Comparison of ENCODE assay signal across 15 cellular contexts in the genomic region with DNA sequence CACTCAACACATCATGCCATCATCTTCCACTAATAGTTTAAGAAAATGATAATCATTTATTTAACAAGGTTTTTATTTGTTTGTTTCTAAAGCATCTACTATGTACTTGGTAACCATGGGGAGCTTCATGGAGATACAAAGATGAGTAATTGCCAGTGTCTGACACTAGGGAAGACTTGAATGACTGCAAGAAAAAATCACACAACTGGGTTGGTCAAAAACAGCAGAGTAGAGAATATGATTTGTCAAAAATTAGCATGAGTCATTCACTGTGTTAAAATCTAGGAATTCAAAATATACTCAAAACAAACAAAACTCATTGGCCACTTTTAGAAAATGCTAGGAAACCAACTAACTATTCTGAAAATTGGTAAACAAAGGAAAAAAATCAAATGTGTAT. TPM values are rescaled to one million over a fixed set of nuclear protein-coding genes. Genes with fewer than 3 reads are reported as not detected.
A peak's percentile ranks its signal among the peaks of the same experiment; 100 is the strongest.
DNase-seq lines count a peak whose midpoint lies in the region; ATAC-seq, FAIRE-seq and TF ChIP-seq lines count a peak whose summit lies in the region.
"Had no signal": no experiment of that assay in that cellular context is flagged by ENCODE, and none has a peak within 500 bp of the region (broad histone marks: within the 10 kb centered on the region; RNA-seq: fewer than 3 reads in every experiment).

No MANE protein-coding gene starts in this region.

- H3K36me3 ChIP-seq in PC-3 (ENCODE audit: low read depth, low read length), result no peaks in the 10 kb centered on the region
- H3K36me3 ChIP-seq in endothelial cell of umbilical vein (ENCODE audit: control insufficient read depth in 2 of 2, extremely low read depth in 1 of 2, insufficient read depth in 2 of 2, low read length in 2 of 2), result no peaks in the 10 kb centered on the region
- H3K36me3 ChIP-seq in mesenchymal stem cell (ENCODE audit: control insufficient read depth in 1 of 2, insufficient read depth in 2 of 2, low read depth in 1 of 2, low read length in 2 of 2), result no peaks in the 10 kb centered on the region
- H3K36me3 ChIP-seq: left ventricle myocardium inferior had no signal

- no peak overlapping the region for H3K18ac ChIP-seq in mesenchymal stem cell (ENCODE audit: low read depth in 1 of 2, low read length in 2 of 2)

- H2AFZ ChIP-seq in PC-3 (ENCODE audit: low read length), result no peak overlapping the region
- no peak overlapping the region for H2AFZ ChIP-seq in endothelial cell of umbilical vein (ENCODE audit: low read depth, low read length)
- no peak overlapping the region for H2AFZ ChIP-seq in mesenchymal stem cell (ENCODE audit: low read depth, low read length)

- peak overlapping the region; percentile 40 for H3K27ac ChIP-seq in PC-3 (ENCODE audit: low read length)
- no peak overlapping the region for H3K27ac ChIP-seq in endothelial cell of umbilical vein (ENCODE audit: insufficient read depth, low read depth, low read length)
- no peak overlapping the region for H3K27ac ChIP-seq in mesenchymal stem cell (ENCODE audit: low read length, poor library complexity, severe bottlenecking)
- H3K27ac ChIP-seq: left ventricle myocardium inferior had no signal

- H3K9ac ChIP-seq in PC-3 (ENCODE audit: low read length) (no peak overlapping the region), endothelial cell of umbilical vein (replicated peaks; ENCODE audit: extremely low read depth, insufficient read depth, low read length) (no peak overlapping the region), mesenchymal stem cell (ENCODE audit: low read length) (no peak overlapping the region)

- H3K4me3 ChIP-seq in PC-3 (ENCODE audit: low read length), result no peak overlapping the region
- H3K4me3 ChIP-seq in endothelial cell of umbilical vein (replicated peaks in 1 of 3; ENCODE audit: insufficient read depth in 1 of 3, low read depth in 1 of 3, low read length in 3 of 3), result no peak overlapping the region
- H3K4me3 ChIP-seq in mesenchymal stem cell (ENCODE audit: insufficient read depth in 1 of 2, low read depth in 1 of 2, low read length in 2 of 2), result no peak overlapping the region
- H3K4me3 ChIP-seq: left ventricle myocardium inferior had no signal

- H3F3A ChIP-seq in PC-3 (ENCODE audit: low read length, unreplicated experiment), result no peaks in the 10 kb centered on the region

- dilution Hi-C loops in endothelial cell of umbilical vein (cut with MboI; ENCODE audit: extremely low pct_ligation_motif_present, low sequenced_read_pairs), result no loop called here

- H4K91ac ChIP-seq in mesenchymal stem cell (ENCODE audit: low read length), result no peak overlapping the region

- no peaks in the 10 kb centered on the region for H3K9me1 ChIP-seq in endothelial cell of umbilical vein (replicated peaks; ENCODE audit: control insufficient read depth, extremely low read depth, insufficient read depth, low read length)

- no peaks in the 10 kb centered on the region for H3K9me2 ChIP-seq in PC-3 (replicated peaks; ENCODE audit: low read length)

- TF ChIP-seq CTCF in PC-3 (conservative IDR thresholded peaks at IDR 0.05; ENCODE audit: low read depth, low read length), result no peak
- no peak for TF ChIP-seq CTCF in endothelial cell of umbilical vein (IDR thresholded peaks at IDR 0.05; ENCODE audit: extremely low read depth in 1 of 2, insufficient read depth in 1 of 2, low read depth in 1 of 2, low read length in 2 of 2)

- H4K20me1 ChIP-seq in PC-3 (ENCODE audit: low read length), result no peaks in the 10 kb centered on the region
- no peaks in the 10 kb centered on the region for H4K20me1 ChIP-seq in endothelial cell of umbilical vein (replicated peaks; ENCODE audit: control insufficient read depth, extremely low read depth, insufficient read depth, low read length)

- peak; percentile 73 for ATAC-seq in PC-3
- ATAC-seq: natural killer cell, Panc1 had no signal

- H3K9me3 ChIP-seq in PC-3 (ENCODE audit: low read length) (no peaks in the 10 kb centered on the region), endothelial cell of umbilical vein (replicated peaks; ENCODE audit: control insufficient read depth, insufficient read depth, low read length) (no peaks in the 10 kb centered on the region), mesenchymal stem cell (ENCODE audit: control insufficient read depth, low read length) (no peaks in the 10 kb centered on the region)
- H3K9me3 ChIP-seq: left ventricle myocardium inferior had no signal

- H2BK120ac ChIP-seq in mesenchymal stem cell (ENCODE audit: low read depth, low read length), result no peak overlapping the region

- intact Hi-C loops in PC-3 (cut with micrococcal nuclease) (no loop called here), endothelial cell of umbilical vein (cut with micrococcal nuclease) (no loop called here)

- TF ChIP-seq POLR2A in endothelial cell of umbilical vein (IDR thresholded peaks at IDR 0.05; ENCODE audit: low read depth, low read length) (no peak), GM12891 (IDR thresholded peaks at IDR 0.05; ENCODE audit: low read depth, low read length) (no peak)

- H4K8ac ChIP-seq in mesenchymal stem cell (ENCODE audit: low read length), result no peak overlapping the region

- peak; percentile 12 for DNase-seq in Caki2 (ENCODE audit: low read depth)
- DNase-seq in PC-3, result peak; percentile 66
- no peak for DNase-seq in endothelial cell of umbilical vein (ENCODE audit: low read depth, low spot score)
- peak; percentile 59 for DNase-seq in mesenchymal stem cell
- DNase-seq in GM12891 (ENCODE audit: insufficient read length, low spot score), result no peak
- DNase-seq in Ammon's horn (ENCODE audit: low spot score), result no peak
- no peak for DNase-seq in amniotic stem cell (lab: John Stamatoyannopoulos, UW)
- no peak for DNase-seq in NCI-H146 (lab: John Stamatoyannopoulos, UW)
- DNase-seq: activated CD4-positive, alpha-beta memory T cell treated with anti-CD3 and anti-CD28 coated beads for 36 hours; erythroblast; left ventricle myocardium inferior; natural killer cell; substantia nigra had no signal

- no TSS peak for BruUV-seq in PC-3 (replicated peaks; lab: Mats Ljungman, UMichigan)
- no TSS peak for BruUV-seq in endothelial cell of umbilical vein (replicated peaks; lab: Mats Ljungman, UMichigan)

- no peak overlapping the region for H3K14ac ChIP-seq in mesenchymal stem cell (ENCODE audit: low read length in 2 of 2)

- H2AK5ac ChIP-seq in mesenchymal stem cell (ENCODE audit: low read length, severe bottlenecking), result no peak overlapping the region

- POLR2A ChIA-PET in PC-3 (lab: Charles Lee; ENCODE audit: unreplicated experiment) (no interaction called here), endothelial cell of umbilical vein (lab: Charles Lee) (no interaction called here)

- no peak overlapping the region for H3K4ac ChIP-seq in mesenchymal stem cell (ENCODE audit: low read depth in 1 of 2, low read length in 2 of 2)

- no peak overlapping the region for H2BK15ac ChIP-seq in mesenchymal stem cell (ENCODE audit: low read depth, poor library complexity, severe bottlenecking)

- FAIRE-seq in endothelial cell of umbilical vein (lab: Jason Lieb, UNC) (no peak), GM12891 (lab: Jason Lieb, UNC) (no peak)
- FAIRE-seq: colon had no signal

- peaks cover 25% of the 10 kb centered on the region for H3K79me2 ChIP-seq in PC-3 (ENCODE audit: low read length)
- H3K79me2 ChIP-seq in endothelial cell of umbilical vein (ENCODE audit: control insufficient read depth, insufficient read depth, low read length), result peaks cover 20% of the 10 kb centered on the region

- H2BK5ac ChIP-seq in mesenchymal stem cell (ENCODE audit: low read depth, low read length, poor library complexity, severe bottlenecking), result no peak overlapping the region

- no peaks in the 10 kb centered on the region for H3K27me3 ChIP-seq in PC-3 (ENCODE audit: low read length)
- peaks cover 3 to 9% of the 10 kb centered on the region in 2 experiments for H3K27me3 ChIP-seq in endothelial cell of umbilical vein (ENCODE audit: control insufficient read depth in 2 of 2, insufficient read depth in 2 of 2, low read length in 2 of 2)
- H3K27me3 ChIP-seq in mesenchymal stem cell (ENCODE audit: control insufficient read depth in 1 of 2, insufficient read depth in 1 of 2, low read length in 2 of 2), result no peaks in the 10 kb centered on the region

- no peak overlapping the region for H2BK12ac ChIP-seq in mesenchymal stem cell (ENCODE audit: low read length in 2 of 2)

- peaks cover 5% of the 10 kb centered on the region for H3K79me1 ChIP-seq in mesenchymal stem cell (replicated peaks; ENCODE audit: low read length, poor library complexity, severe bottlenecking)

- H3K23ac ChIP-seq in mesenchymal stem cell (ENCODE audit: low read length in 2 of 2), result no peak overlapping the region

- no peak overlapping the region for H3K4me2 ChIP-seq in PC-3 (ENCODE audit: low read length)
- no peak overlapping the region for H3K4me2 ChIP-seq in endothelial cell of umbilical vein (ENCODE audit: insufficient read depth, low read length)
- no peak overlapping the region for H3K4me2 ChIP-seq in mesenchymal stem cell (ENCODE audit: low read length, poor library complexity, severe bottlenecking)

- H3K4me1 ChIP-seq in PC-3 (ENCODE audit: insufficient read depth, low read length) (peaks cover 27% of the 10 kb centered on the region), endothelial cell of umbilical vein (ENCODE audit: control insufficient read depth, extremely low read depth, insufficient read depth, low read length) (peaks cover 3% of the 10 kb centered on the region), mesenchymal stem cell (ENCODE audit: control insufficient read depth, insufficient read depth, low read depth, low read length) (no peaks in the 10 kb centered on the region)

- in situ Hi-C loops in Caki2 (cut with HindIII; ENCODE audit: low pct_unique_long_range_greater_than_20kb, low sequenced_read_pairs), result no loop called here

- CTCF ChIA-PET in PC-3 (lab: Charles Lee) (no interaction called here), endothelial cell of umbilical vein (lab: Charles Lee) (interaction anchor here (1.5 to 1.7 kb wide), 2 partner anchors 10 to 30 kb away, joined by 5 to 8 read pairs; no protein-coding TSS in a partner anchor)

TF ChIP-seq in GM12891, 5 proteins besides CTCF, POLR2A, EP300 and RAD21 (continues in another document):
- TF ChIP-seq POU2F2 (IDR thresholded peaks at IDR 0.05; ENCODE audit: low read depth, low read length) (no peak), SPI1 (IDR thresholded peaks at IDR 0.05; ENCODE audit: low read depth, low read length) (no peak)

RNA-seq across cellular contexts. Expression of gene BNC1, which starts 6.3 kb away (rescaled TPM):
- total RNA-seq in Caki2 (2014; rRNA removed; shearing (Covaris generic); ENCODE audit: low replicate concordance), result not detected in 2 replicates
- total RNA-seq in PC-3 (2014; rRNA removed) (0.92 and 2.4 TPM in 2 replicates), endothelial cell of umbilical vein (2.9 and 3.4 TPM in 2 replicates)
- polyA plus RNA-seq in endothelial cell of umbilical vein, result 3.9 TPM in 2 replicates
- polyA plus RNA-seq in endothelial cell of umbilical vein (2011; cell fraction: cytosol; rRNA removed), result 5.8 and 5.9 TPM in 2 replicates
- 8.2 and 9.0 TPM in 2 replicates for polyA plus RNA-seq in endothelial cell of umbilical vein (2011; cell fraction: nucleus; rRNA removed)
- 3.2 and 7.9 TPM in 2 replicates for polyA plus RNA-seq in endothelial cell of umbilical vein (2012)
- polyA minus RNA-seq in endothelial cell of umbilical vein, result 8.9 and 10.9 TPM in 2 replicates
- not detected for polyA minus RNA-seq in endothelial cell of umbilical vein (2011; cell fraction: cytosol; rRNA and poly(A)+ RNA removed)
- 6.1 and 6.3 TPM in 2 replicates for polyA minus RNA-seq in endothelial cell of umbilical vein (2011; cell fraction: nucleus; rRNA and poly(A)+ RNA removed)
- polyA plus RNA-seq in mesenchymal stem cell (2013, experiment 1 of 2), result 2.7 TPM
- polyA plus RNA-seq in mesenchymal stem cell (2013, experiment 2 of 2), result 2.7 TPM
- polyA plus RNA-seq in GM12891 (2012; ENCODE audit: low read depth, missing spikeins), result not detected
- total RNA-seq: activated CD4-positive, alpha-beta memory T cell treated with anti-CD3 and anti-CD28 coated beads for 36 hours; natural killer cell had no signal

Comparison
In these comparisons a context has a peak if more than half of its experiments do, and no peak if none do; other contexts are left out.
1. DNase-seq: peak in Caki2 (single experiment), PC-3 (single experiment) and mesenchymal stem cell (single experiment); none in endothelial cell of umbilical vein (single experiment), GM12891 (single experiment), Ammon's horn (single experiment), amniotic stem cell (single experiment) and NCI-H146 (single experiment).